Comparison of ENCODE assay signal across 1 cellular context in the genomic region with DNA sequence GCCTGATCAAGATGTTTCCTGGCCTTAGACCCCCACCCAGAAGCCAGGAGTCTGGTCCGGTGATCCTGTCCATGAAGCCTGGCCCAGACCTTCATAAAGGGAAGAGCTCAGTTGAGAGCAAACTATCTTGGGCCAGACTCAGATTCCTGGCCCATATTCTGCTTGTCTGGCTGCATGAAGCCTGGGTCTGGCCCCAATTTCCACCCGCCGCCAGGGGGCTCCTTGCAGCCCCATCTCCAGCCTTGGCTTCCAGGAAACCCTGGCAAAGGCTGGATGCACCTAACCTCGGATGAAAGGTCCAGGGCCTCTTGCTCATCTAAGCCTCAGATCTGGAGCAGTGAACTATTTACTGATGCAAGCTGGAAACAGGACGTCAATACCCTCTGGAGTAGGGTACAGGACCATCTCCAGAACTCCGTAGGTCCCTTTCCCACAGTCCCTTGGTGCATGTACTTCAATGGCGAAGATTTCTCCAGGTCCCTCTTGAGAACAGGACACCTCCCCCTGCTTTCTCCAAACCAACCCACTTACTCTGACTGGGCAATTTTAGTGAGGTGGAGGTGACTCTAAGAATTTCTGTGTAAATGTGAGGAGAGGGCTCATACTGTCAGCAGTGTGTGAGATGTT.
TF ChIP-seq lines count a peak whose summit lies in the region.

No MANE protein-coding gene starts in this region.

TF ChIP-seq in GM23338, 12 proteins besides CTCF, POLR2A, EP300 and RAD21 (continued from another document):
- TF ChIP-seq, protein P1, sequence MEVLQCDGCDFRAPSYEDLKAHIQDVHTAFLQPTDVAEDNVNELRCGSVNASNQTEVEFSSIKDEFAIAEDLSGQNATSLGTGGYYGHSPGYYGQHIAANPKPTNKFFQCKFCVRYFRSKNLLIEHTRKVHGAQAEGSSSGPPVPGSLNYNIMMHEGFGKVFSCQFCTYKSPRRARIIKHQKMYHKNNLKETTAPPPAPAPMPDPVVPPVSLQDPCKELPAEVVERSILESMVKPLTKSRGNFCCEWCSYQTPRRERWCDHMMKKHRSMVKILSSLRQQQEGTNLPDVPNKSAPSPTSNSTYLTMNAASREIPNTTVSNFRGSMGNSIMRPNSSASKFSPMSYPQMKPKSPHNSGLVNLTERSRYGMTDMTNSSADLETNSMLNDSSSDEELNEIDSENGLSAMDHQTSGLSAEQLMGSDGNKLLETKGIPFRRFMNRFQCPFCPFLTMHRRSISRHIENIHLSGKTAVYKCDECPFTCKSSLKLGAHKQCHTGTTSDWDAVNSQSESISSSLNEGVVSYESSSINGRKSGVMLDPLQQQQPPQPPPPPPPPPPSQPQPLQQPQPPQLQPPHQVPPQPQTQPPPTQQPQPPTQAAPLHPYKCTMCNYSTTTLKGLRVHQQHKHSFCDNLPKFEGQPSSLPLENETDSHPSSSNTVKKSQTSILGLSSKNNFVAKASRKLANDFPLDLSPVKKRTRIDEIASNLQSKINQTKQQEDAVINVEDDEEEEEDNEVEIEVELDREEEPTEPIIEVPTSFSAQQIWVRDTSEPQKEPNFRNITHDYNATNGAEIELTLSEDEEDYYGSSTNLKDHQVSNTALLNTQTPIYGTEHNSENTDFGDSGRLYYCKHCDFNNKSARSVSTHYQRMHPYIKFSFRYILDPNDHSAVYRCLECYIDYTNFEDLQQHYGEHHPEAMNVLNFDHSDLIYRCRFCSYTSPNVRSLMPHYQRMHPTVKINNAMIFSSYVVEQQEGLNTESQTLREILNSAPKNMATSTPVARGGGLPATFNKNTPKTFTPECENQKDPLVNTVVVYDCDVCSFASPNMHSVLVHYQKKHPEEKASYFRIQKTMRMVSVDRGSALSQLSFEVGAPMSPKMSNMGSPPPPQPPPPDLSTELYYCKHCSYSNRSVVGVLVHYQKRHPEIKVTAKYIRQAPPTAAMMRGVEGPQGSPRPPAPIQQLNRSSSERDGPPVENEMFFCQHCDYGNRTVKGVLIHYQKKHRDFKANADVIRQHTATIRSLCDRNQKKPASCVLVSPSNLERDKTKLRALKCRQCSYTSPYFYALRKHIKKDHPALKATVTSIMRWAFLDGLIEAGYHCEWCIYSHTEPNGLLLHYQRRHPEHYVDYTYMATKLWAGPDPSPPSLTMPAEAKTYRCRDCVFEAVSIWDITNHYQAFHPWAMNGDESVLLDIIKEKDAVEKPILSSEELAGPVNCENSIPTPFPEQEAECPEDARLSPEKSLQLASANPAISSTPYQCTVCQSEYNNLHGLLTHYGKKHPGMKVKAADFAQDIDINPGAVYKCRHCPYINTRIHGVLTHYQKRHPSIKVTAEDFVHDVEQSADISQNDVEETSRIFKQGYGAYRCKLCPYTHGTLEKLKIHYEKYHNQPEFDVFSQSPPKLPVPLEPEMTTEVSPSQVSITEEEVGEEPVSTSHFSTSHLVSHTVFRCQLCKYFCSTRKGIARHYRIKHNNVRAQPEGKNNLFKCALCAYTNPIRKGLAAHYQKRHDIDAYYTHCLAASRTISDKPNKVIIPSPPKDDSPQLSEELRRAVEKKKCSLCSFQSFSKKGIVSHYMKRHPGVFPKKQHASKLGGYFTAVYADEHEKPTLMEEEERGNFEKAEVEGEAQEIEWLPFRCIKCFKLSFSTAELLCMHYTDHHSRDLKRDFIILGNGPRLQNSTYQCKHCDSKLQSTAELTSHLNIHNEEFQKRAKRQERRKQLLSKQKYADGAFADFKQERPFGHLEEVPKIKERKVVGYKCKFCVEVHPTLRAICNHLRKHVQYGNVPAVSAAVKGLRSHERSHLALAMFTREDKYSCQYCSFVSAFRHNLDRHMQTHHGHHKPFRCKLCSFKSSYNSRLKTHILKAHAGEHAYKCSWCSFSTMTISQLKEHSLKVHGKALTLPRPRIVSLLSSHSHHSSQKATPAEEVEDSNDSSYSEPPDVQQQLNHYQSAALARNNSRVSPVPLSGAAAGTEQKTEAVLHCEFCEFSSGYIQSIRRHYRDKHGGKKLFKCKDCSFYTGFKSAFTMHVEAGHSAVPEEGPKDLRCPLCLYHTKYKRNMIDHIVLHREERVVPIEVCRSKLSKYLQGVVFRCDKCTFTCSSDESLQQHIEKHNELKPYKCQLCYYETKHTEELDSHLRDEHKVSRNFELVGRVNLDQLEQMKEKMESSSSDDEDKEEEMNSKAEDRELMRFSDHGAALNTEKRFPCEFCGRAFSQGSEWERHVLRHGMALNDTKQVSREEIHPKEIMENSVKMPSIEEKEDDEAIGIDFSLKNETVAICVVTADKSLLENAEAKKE (CRISPR knock-in tag; IDR thresholded peaks at IDR 0.05) = no peak
- TF ChIP-seq EZH2 (IDR thresholded peaks at IDR 0.05; ENCODE audit: low read depth, unreplicated experiment) = peak; percentile 21
- TF ChIP-seq CREB1 (CRISPR knock-in tag; IDR thresholded peaks at IDR 0.05; ENCODE audit: low read depth) = no peak
- TF ChIP-seq ZNF114 (CRISPR knock-in tag; IDR thresholded peaks at IDR 0.05) = no peak
TF ChIP-seq in GM23338: peak in this region for 1.
